ENCODE assay signal across 23 cellular contexts in the genomic region with DNA sequence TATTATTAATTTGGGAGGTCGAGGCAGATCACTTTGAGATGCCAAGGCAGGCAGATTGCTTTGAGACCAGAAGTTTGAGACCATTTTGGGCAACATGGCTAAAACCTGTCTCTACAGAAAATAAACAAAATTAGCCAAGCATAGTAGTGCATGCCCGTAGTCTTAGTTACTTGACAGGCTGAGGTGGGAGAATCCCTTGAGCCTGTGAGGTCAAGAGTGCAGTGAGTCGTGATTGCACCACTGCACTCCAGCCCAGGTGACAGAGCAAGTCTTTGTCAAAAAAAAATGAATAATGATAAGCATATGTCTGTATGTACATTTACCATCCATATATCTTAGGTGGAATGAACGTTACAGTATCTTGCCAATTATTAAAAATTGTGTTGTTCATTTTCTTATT.
"Had no signal": no experiment of that assay in that cellular context is flagged by ENCODE, and none has a peak within 500 bp of the region (broad histone marks: within the 10 kb centered on the region; RNA-seq: fewer than 3 reads in every experiment).

No MANE protein-coding gene starts in this region.

- H3K4me3 ChIP-seq: colonic mucosa, SJCRH30 had no signal

- DNase-seq: activated CD4-positive, alpha-beta T cell treated with anti-CD3 and anti-CD28 coated beads for 48 hours; activated CD4-positive, alpha-beta T cell treated with anti-CD3 and anti-CD28 coated beads, Interleukin-2, amount 50 U/mL, for 4 hours; activated CD4-positive, CD25-positive, alpha-beta regulatory T cell treated with anti-CD3 and anti-CD28 coated beads, Interleukin-2, amount 50 U/mL, for 72 hours; activated CD8-positive, alpha-beta memory T cell treated with anti-CD3 and anti-CD28 coated beads, Interleukin-2, amount 10 ng/mL, durations not matched to agents 7 days and 5 days; activated effector memory CD4-positive, alpha-beta T cell treated with Interleukin-2 at 50 U/mL for 16 hours; activated naive CD4-positive, alpha-beta T cell treated with anti-CD3 and anti-CD28 coated beads for 36 hours; activated T-cell treated with anti-CD3 and anti-CD28 coated beads, Interleukin-2, amount 50 U/mL, for 24 hours; brain microvascular endothelial cell; caudate nucleus; colonic mucosa; Kasumi-1; NCI-H1092; NCI-H1417; NCI-H1930; NCI-H2171; NCI-H2227 treated with DMSO at 0.1 percent for 48 hours; NCI-H526; NCI-H774; Right ventricle myocardium superior; SJCRH30 had no signal

- H3K4me1 ChIP-seq: colonic mucosa, SJCRH30 had no signal

- H3K27ac ChIP-seq: brain microvascular endothelial cell, colonic mucosa, RWPE1, SJCRH30 had no signal

- H3K27me3 ChIP-seq: brain microvascular endothelial cell, colonic mucosa, SJCRH30 had no signal

- H3K9me3 ChIP-seq: colonic mucosa, SJCRH30 had no signal

- ATAC-seq: activated CD8-positive, alpha-beta memory T cell treated with anti-CD3 and anti-CD28 coated beads, Interleukin-2, amount 10 ng/mL, durations not matched to agents 7 days and 5 days; Panc1; SK-N-SH treated with all-trans-retinoic acid at 6 μM for 48 hours had no signal

- H3K36me3 ChIP-seq: brain microvascular endothelial cell, colonic mucosa, SJCRH30 had no signal
